Comparison of ENCODE assay signal across 8 cellular contexts in genomic region chr1:54405894-54406293, GRCh38. TPM values are rescaled to one million over a fixed set of nuclear protein-coding genes. Genes with fewer than 3 reads are reported as not detected.
DNase-seq lines count a peak whose midpoint lies in the region; ATAC-seq and TF ChIP-seq lines count a peak whose summit lies in the region.

No MANE protein-coding gene starts in this region.

- H3K4me3 Mint-ChIP-seq in activated naive CD8-positive, alpha-beta T cell treated with anti-CD3 and anti-CD28 coated beads, Interleukin-2, amount 50 U/mL, for 24 hours = peak overlapping the region; percentile 34
- peak overlapping the region; percentile 83 for H3K4me3 Mint-ChIP-seq in memory B cell

- peak overlapping the region in 11 of 12 donors; percentile 28 to 96 (median 91) for H3K27ac ChIP-seq in heart left ventricle

- H3K36me3 Mint-ChIP-seq in activated naive CD8-positive, alpha-beta T cell treated with anti-CD3 and anti-CD28 coated beads, Interleukin-2, amount 50 U/mL, for 24 hours (ENCODE audit: low read depth) = peaks cover 27% of the 10 kb centered on the region
- peaks cover 14% of the 10 kb centered on the region for H3K36me3 Mint-ChIP-seq in memory B cell

- no peak for TF ChIP-seq POLR2A in heart left ventricle (IDR thresholded peaks at IDR 0.05)

- peak overlapping the region; percentile 71 to 98 (median 88) for H3K4me3 ChIP-seq in heart left ventricle

- peaks cover 0 to 21% (median 11%) of the 10 kb centered on the region in 9 donors for H3K36me3 ChIP-seq in heart left ventricle

- peak in 2 of 5 donors; percentile 38 to 70 for DNase-seq in heart left ventricle
- DNase-seq in left cardiac atrium = no peak
- no peak for DNase-seq in activated naive CD8-positive, alpha-beta T cell treated with anti-CD3 and anti-CD28 coated beads, Interleukin-2, amount 50 U/mL, for 24 hours
- no peak for DNase-seq in memory B cell (ENCODE audit: low spot score in 2 of 2)
- DNase-seq in 8988T = no peak
- DNase-seq in HuH-7.5 (ENCODE audit: low spot score) = no peak

- no peaks in the 10 kb centered on the region for H3K9me3 Mint-ChIP-seq in activated naive CD8-positive, alpha-beta T cell treated with anti-CD3 and anti-CD28 coated beads, Interleukin-2, amount 50 U/mL, for 24 hours
- no peaks in the 10 kb centered on the region for H3K9me3 Mint-ChIP-seq in memory B cell

- H3K27ac Mint-ChIP-seq in activated naive CD8-positive, alpha-beta T cell treated with anti-CD3 and anti-CD28 coated beads, Interleukin-2, amount 50 U/mL, for 24 hours = no peak overlapping the region
- H3K27ac Mint-ChIP-seq in memory B cell = no peak overlapping the region

- peaks cover 73% of the 10 kb centered on the region for H3K4me1 Mint-ChIP-seq in activated naive CD8-positive, alpha-beta T cell treated with anti-CD3 and anti-CD28 coated beads, Interleukin-2, amount 50 U/mL, for 24 hours
- peaks cover 38% of the 10 kb centered on the region for H3K4me1 Mint-ChIP-seq in memory B cell

- no peak for ATAC-seq in heart left ventricle
- no peak for ATAC-seq in left cardiac atrium
- peak; percentile 5 for ATAC-seq in activated naive CD8-positive, alpha-beta T cell treated with anti-CD3 and anti-CD28 coated beads, Interleukin-2, amount 50 U/mL, for 24 hours
- no peak for ATAC-seq in memory B cell (ENCODE audit: low read depth)
- no peak for ATAC-seq in HG03439 (IDR thresholded peaks at IDR 0.05; ENCODE audit: unreplicated experiment)
- no peak for ATAC-seq in HG03342 (IDR thresholded peaks at IDR 0.05; ENCODE audit: unreplicated experiment)

- intact Hi-C loops in heart left ventricle (cut with DNase I) (loop anchor here (2.0 to 10.0 kb wide), 18 partner anchors 51 to 354 kb away; partner anchors contain the start of genes CYB5RL (in 5 of the 10), MRPL37 (in 5 of the 10), TCEANC2 (in 1 of the 10) and TMEM59 (in 1 of the 10)), left cardiac atrium (cut with DNase I) (loop anchor here (5.0 to 10.0 kb wide), 5 partner anchors 81 to 351 kb away; partner anchors contain the start of genes TCEANC2 (in 1 of the 2) and TMEM59 (in 1 of the 2))

- no peak for TF ChIP-seq CTCF in heart left ventricle (IDR thresholded peaks at IDR 0.05)

- no peaks in the 10 kb centered on the region for H3K9me3 ChIP-seq in heart left ventricle

- H3K4me1 ChIP-seq in heart left ventricle = peaks cover 4 to 61% (median 39%) of the 10 kb centered on the region in 12 donors

- H3K27me3 ChIP-seq in heart left ventricle = no peaks in the 10 kb centered on the region

- no peaks in the 10 kb centered on the region for H3K27me3 Mint-ChIP-seq in activated naive CD8-positive, alpha-beta T cell treated with anti-CD3 and anti-CD28 coated beads, Interleukin-2, amount 50 U/mL, for 24 hours
- no peaks in the 10 kb centered on the region for H3K27me3 Mint-ChIP-seq in memory B cell

- WGBS in heart left ventricle, 4 donors = 0 to 2% (median 1%) methylated on average over 10 to 58 of the region's 58 CpGs

RNA-seq across cellular contexts. Expression of gene SSBP3, which starts 0.3 kb away (rescaled TPM):
- total RNA-seq in heart left ventricle (10 to 100 TPM; 20.8 to 61.8 (median 48.3) TPM), left cardiac atrium (10 to 100 TPM; 23.9 to 45.1 TPM)
- polyA plus RNA-seq in heart left ventricle = 10 to 100 TPM; 21.4 to 30.7 TPM
